23 cellular contexts compared by ENCODE assay signal in genomic region chr15:87638554-87639083, GRCh38.
"Had no signal": no experiment of that assay in that cellular context is flagged by ENCODE, and none has a peak within 500 bp of the region (broad histone marks: within the 10 kb centered on the region; RNA-seq: fewer than 3 reads in every experiment).

No MANE protein-coding gene starts in this region.

- H3K27ac ChIP-seq: dorsolateral prefrontal cortex, epithelial cell of prostate, foreskin keratinocyte, gastroesophageal sphincter, heart right ventricle, lower lobe of right lung, ovary, psoas muscle, right lobe of liver, transverse colon, upper lobe of right lung, uterus had no signal

- H3K27me3 ChIP-seq: dorsolateral prefrontal cortex, foreskin keratinocyte, gastroesophageal sphincter, heart right ventricle, ovary, right lobe of liver, transverse colon, upper lobe of right lung, uterus had no signal

- ATAC-seq: esophagus mucosa; gastroesophageal sphincter; heart right ventricle; left ventricle myocardium superior; lower lobe of right lung; natural killer cell; psoas muscle; right lobe of liver; stimulated activated effector memory CD8-positive, alpha-beta T cell treated with anti-CD3 and anti-CD28 coated beads, Interleukin-12 subunit alpha, Interleukin-12 subunit beta, amount 100 ng/mL, for 72 hours; stimulated activated naive CD8-positive, alpha-beta T cell treated with anti-CD3 and anti-CD28 coated beads, Interleukin-15, Interleukin-2, amounts not matched to agents 100 U/mL and 50 U/mL, for 24 hours; upper lobe of right lung had no signal

- H3K36me3 ChIP-seq: gastroesophageal sphincter, heart right ventricle, lower lobe of right lung, ovary, right lobe of liver, transverse colon, upper lobe of right lung, uterus had no signal

- H3K4me1 ChIP-seq: foreskin keratinocyte, gastroesophageal sphincter, heart right ventricle, lower lobe of right lung, psoas muscle, right lobe of liver, transverse colon, upper lobe of right lung, uterus had no signal

- H3K9me3 ChIP-seq: gastroesophageal sphincter, heart right ventricle, lower lobe of right lung, ovary, psoas muscle, right lobe of liver, transverse colon, upper lobe of right lung, uterus had no signal

- H3K4me3 ChIP-seq: dorsolateral prefrontal cortex, gastroesophageal sphincter, heart right ventricle, lower lobe of right lung, ovary, psoas muscle, right lobe of liver, smooth muscle cell, transverse colon, upper lobe of right lung, uterus had no signal

- DNase-seq: effector CD8-positive, alpha-beta T cell; foreskin keratinocyte; glutamatergic neuron; heart right ventricle; left ventricle myocardium superior; lower lobe of right lung; natural killer cell; occipital lobe; ovary; psoas muscle; right lobe of liver; stimulated activated CD4-positive, alpha-beta T cell treated with anti-CD3 and anti-CD28 coated beads, Interleukin-2, amount 100 ng/mL, for 24 hours; stimulated activated CD4-positive, alpha-beta T cell treated with anti-CD3 and anti-CD28 coated beads, Interleukin-4, amount 100 ng/mL, for 24 hours; stimulated activated naive CD8-positive, alpha-beta T cell treated with anti-CD3 and anti-CD28 coated beads, Interleukin-15, Interleukin-2, amounts not matched to agents 100 U/mL and 50 U/mL, for 24 hours; transverse colon; upper lobe of right lung; uterus had no signal
